8 cellular contexts compared by ENCODE assay signal in the genomic region with DNA sequence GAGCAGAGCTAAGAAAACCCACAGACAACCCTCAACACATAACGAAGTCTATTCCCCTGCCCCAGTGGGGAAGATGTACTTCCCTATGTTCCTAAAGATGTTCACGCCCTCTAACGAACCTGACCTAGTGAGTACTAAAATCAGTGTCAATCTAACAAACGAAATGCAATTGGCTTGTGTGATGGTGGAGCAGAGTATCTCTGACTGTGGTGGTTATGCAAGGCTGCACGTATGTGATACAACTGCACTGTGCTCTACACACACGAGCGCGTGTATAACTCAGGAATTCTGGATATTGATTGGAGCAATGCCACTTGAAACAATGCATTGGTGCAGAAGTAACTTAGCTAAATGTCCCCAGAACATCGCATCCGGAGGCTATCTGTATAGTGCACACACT. TPM values are rescaled to one million over a fixed set of nuclear protein-coding genes. Genes with fewer than 3 reads are reported as not detected.
A peak's percentile ranks its signal among the peaks of the same experiment; 100 is the strongest.
DNase-seq lines count a peak whose midpoint lies in the region; ATAC-seq and TF ChIP-seq lines count a peak whose summit lies in the region.

No MANE protein-coding gene starts in this region.

- H3K9me3 Mint-ChIP-seq in MCF 10A (ENCODE audit: unreplicated experiment) (no peaks in the 10 kb centered on the region), memory B cell (no peaks in the 10 kb centered on the region)

- H3K9me2 ChIP-seq in Karpas-422 (replicated peaks; ENCODE audit: insufficient read depth, low read length): no peaks in the 10 kb centered on the region

- peak; percentile 53 for DNase-seq in Karpas-422
- peak; percentile 40 for DNase-seq in MCF 10A (ENCODE audit: unreplicated experiment)
- DNase-seq in memory B cell (ENCODE audit: low spot score in 2 of 2): no peak
- DNase-seq in NCI-H524 treated with DMSO at 0.1 percent for 48 hours (lab: John Stamatoyannopoulos, UW): no peak
- no peak for DNase-seq in NCI-H2196 treated with DMSO at 0.1 percent for 48 hours (lab: John Stamatoyannopoulos, UW; ENCODE audit: unreplicated experiment)
- DNase-seq in DMS153 treated with DMSO at 0.1 percent for 48 hours (lab: John Stamatoyannopoulos, UW; ENCODE audit: unreplicated experiment): no peak
- no peak for DNase-seq in iPS-NIHi7 (ENCODE audit: extremely low spot score)

- peaks cover 18 to 46% (median 35%) of the 10 kb centered on the region in 11 experiments; a peak in 19 of 22 replicates for H4K20me1 ChIP-seq in BLaER1 treated with 17β-estradiol and CSF1 and Interleukin-3, amounts not matched to agents 10 nM and 100 nM
- H4K20me1 ChIP-seq in Karpas-422 (ENCODE audit: insufficient read depth, low read depth, low read length): peaks cover 14% of the 10 kb centered on the region; the same call in 1 of the 2 replicates

- H3K4me1 Mint-ChIP-seq in MCF 10A (ENCODE audit: insufficient read depth, unreplicated experiment): peaks cover 32% of the 10 kb centered on the region
- H3K4me1 Mint-ChIP-seq in memory B cell: peaks cover 37% of the 10 kb centered on the region

- peaks cover 63% of the 10 kb centered on the region for H3K79me2 ChIP-seq in Karpas-422 (ENCODE audit: low read length)

- H3K27me3 Mint-ChIP-seq in MCF 10A (ENCODE audit: insufficient read depth, unreplicated experiment) (no peaks in the 10 kb centered on the region), memory B cell (no peaks in the 10 kb centered on the region)

- peak overlapping the region; percentile 85 to 100 (median 98) for H3K4me2 ChIP-seq in BLaER1 treated with 17β-estradiol and CSF1 and Interleukin-3, amounts not matched to agents 10 nM and 100 nM
- peak overlapping the region; percentile 89 for H3K4me2 ChIP-seq in Karpas-422 (ENCODE audit: low read depth, low read length, poor library complexity, severe bottlenecking)

- H2AFZ ChIP-seq in Karpas-422 (ENCODE audit: low read length): no peak overlapping the region

- H3K4me3 Mint-ChIP-seq in MCF 10A (ENCODE audit: unreplicated experiment) (peak overlapping the region; percentile 80), memory B cell (peak overlapping the region; percentile 93)

- H3K9me3 ChIP-seq in BLaER1 treated with 17β-estradiol and CSF1 and Interleukin-3, amounts not matched to agents 10 nM and 100 nM (replicated peaks in 1 of 11): no peaks in the 10 kb centered on the region
- H3K9me3 ChIP-seq in Karpas-422 (ENCODE audit: low read length): no peaks in the 10 kb centered on the region

- POLR2A ChIA-PET in MCF 10A (lab: Yijun Ruan, JAX): interaction anchor here (0.7 to 6.6 kb wide), 16 partner anchors 11 to 265 kb away, joined by 3 to 118 read pairs (median 4); a partner anchor contains a TSS

- no peak for ATAC-seq in memory B cell (ENCODE audit: low read depth)

- peaks cover 32 to 47% (median 39%) of the 10 kb centered on the region in 10 experiments for H3K4me1 ChIP-seq in BLaER1 treated with 17β-estradiol and CSF1 and Interleukin-3, amounts not matched to agents 10 nM and 100 nM
- peaks cover 29% of the 10 kb centered on the region for H3K4me1 ChIP-seq in Karpas-422 (ENCODE audit: low read length)

- H3K27me3 ChIP-seq in BLaER1 treated with 17β-estradiol and CSF1 and Interleukin-3, amounts not matched to agents 10 nM and 100 nM: no peaks in the 10 kb centered on the region
- H3K27me3 ChIP-seq in Karpas-422 (ENCODE audit: low read length): no peaks in the 10 kb centered on the region

- peak overlapping the region; percentile 70 to 99 (median 88) for H3K4me3 ChIP-seq in BLaER1 treated with 17β-estradiol and CSF1 and Interleukin-3, amounts not matched to agents 10 nM and 100 nM
- H3K4me3 ChIP-seq in Karpas-422 (ENCODE audit: low read length): peak overlapping the region; percentile 73

- peaks cover 25 to 58% (median 39%) of the 10 kb centered on the region in 11 experiments for H3K36me3 ChIP-seq in BLaER1 treated with 17β-estradiol and CSF1 and Interleukin-3, amounts not matched to agents 10 nM and 100 nM
- H3K36me3 ChIP-seq in Karpas-422 (ENCODE audit: insufficient read depth, low read length): peaks cover 29% of the 10 kb centered on the region

- TF ChIP-seq CTCF in MCF 10A (IDR thresholded peaks at IDR 0.05; ENCODE audit: unreplicated experiment): no peak

- intact Hi-C loops in MCF 10A (cut with micrococcal nuclease): loop anchor here (2.0 to 5.0 kb wide), 3 partner anchors 76 to 201 kb away; a partner anchor contains a TSS

- peak overlapping the region in 8 of 11 experiments; percentile 75 to 91 (median 88); a peak in 14 of 22 replicates for H3K27ac ChIP-seq in BLaER1 treated with 17β-estradiol and CSF1 and Interleukin-3, amounts not matched to agents 10 nM and 100 nM
- peak overlapping the region; percentile 4; the same call in 1 of the 2 replicates for H3K27ac ChIP-seq in Karpas-422 (ENCODE audit: low read length)

- BruUV-seq in MCF 10A (replicated peaks; lab: Mats Ljungman, UMichigan): no TSS peak

- H3K36me3 Mint-ChIP-seq in MCF 10A (ENCODE audit: insufficient read depth, unreplicated experiment): peaks cover 49% of the 10 kb centered on the region
- peaks cover 9% of the 10 kb centered on the region for H3K36me3 Mint-ChIP-seq in memory B cell

- peak overlapping the region; percentile 80 to 97 (median 91); a peak in 21 of 22 replicates for H3K9ac ChIP-seq in BLaER1 treated with 17β-estradiol and CSF1 and Interleukin-3, amounts not matched to agents 10 nM and 100 nM
- H3K9ac ChIP-seq in Karpas-422 (ENCODE audit: low read length): peak overlapping the region; percentile 98

- CTCF ChIA-PET in MCF 10A (lab: Yijun Ruan, JAX): interaction anchor here (0.6 to 3.9 kb wide), 6 partner anchors 9 to 445 kb away, joined by 4 to 16 read pairs (median 4); a partner anchor contains a TSS

- H3K27ac Mint-ChIP-seq in MCF 10A (ENCODE audit: low read depth, unreplicated experiment) (peak overlapping the region; percentile 49), memory B cell (peak overlapping the region; percentile 23)

RNA-seq across cellular contexts. Expression of a gene that starts 1.3 kb away (rescaled TPM):
- 12.8 and 29.5 TPM in 2 replicates for total RNA-seq in Karpas-422 (2014; rRNA removed; shearing (Covaris generic); ENCODE audit: low replicate concordance)
- total RNA-seq in MCF 10A (2022): 9.9 and 10.6 TPM in 2 replicates

RNA-seq across cellular contexts. Expression of a gene that starts 1.7 kb away (rescaled TPM):
- 61.9 and 90.1 TPM in 2 replicates for total RNA-seq in Karpas-422 (2014; rRNA removed; shearing (Covaris generic); ENCODE audit: low replicate concordance)
- 61.8 and 70.5 TPM in 2 replicates for total RNA-seq in MCF 10A (2022)

Comparison
In these comparisons a context has a peak if more than half of its experiments do, and no peak if none do; other contexts are left out.
1. DNase-seq: peak in Karpas-422 (single experiment) and MCF 10A (single experiment); none in memory B cell (0 of 2), NCI-H524 treated with DMSO at 0.1 percent for 48 hours (single experiment), NCI-H2196 treated with DMSO at 0.1 percent for 48 hours (single experiment), DMS153 treated with DMSO at 0.1 percent for 48 hours (single experiment) and iPS-NIHi7 (single experiment).